In genomic region chr13:111204438-111205177, GRCh38 we compare ENCODE assay signal across 8 cellular contexts.
DNase-seq lines count a peak whose midpoint lies in the region; ATAC-seq and TF ChIP-seq lines count a peak whose summit lies in the region.

No MANE protein-coding gene starts in this region.

- H3K36me3 ChIP-seq in uterus = no peaks in the 10 kb centered on the region

- H3K4me3 Mint-ChIP-seq in activated CD4-positive, alpha-beta memory T cell treated with anti-CD3 and anti-CD28 coated beads, Interleukin-2, amount 10 ng/mL, durations not matched to agents 7 days and 5 days = no peak overlapping the region

- peaks cover 39% of the 10 kb centered on the region for H3K4me1 Mint-ChIP-seq in activated CD4-positive, alpha-beta memory T cell treated with anti-CD3 and anti-CD28 coated beads, Interleukin-2, amount 10 ng/mL, durations not matched to agents 7 days and 5 days

- POLR2A ChIA-PET in activated CD4-positive, alpha-beta memory T cell treated with anti-CD3 and anti-CD28 coated beads, Interleukin-2, amount 10 ng/mL, durations not matched to agents 7 days and 5 days (lab: Charles Lee) = no interaction called here

- DNase-seq in Right ventricle myocardium inferior (ENCODE audit: missing footprints) (peak; percentile 85), cardiac septum (ENCODE audit: low spot score) (no peak), coronary artery (ENCODE audit: low spot score) (no peak), lung microvascular endothelial cell (ENCODE audit: low read depth in 2 of 2) (peak; percentile 54 to 58), uterus (peak; percentile 66 to 68), germinal center (ENCODE audit: low spot score) (no peak)
- DNase-seq in activated CD4-positive, alpha-beta memory T cell treated with anti-CD3 and anti-CD28 coated beads, Interleukin-2, amount 10 ng/mL, durations not matched to agents 7 days and 5 days = no peak
- DNase-seq in activated CD4-positive, alpha-beta T cell treated with anti-CD3 and anti-CD28 coated beads for 1 hour = no peak

- H3K4me1 ChIP-seq in uterus = peaks cover 7 to 15% of the 10 kb centered on the region in 2 donors

- peak; percentile 73 for ATAC-seq in Right ventricle myocardium inferior

- peaks cover 18% of the 10 kb centered on the region for H3K36me3 Mint-ChIP-seq in activated CD4-positive, alpha-beta memory T cell treated with anti-CD3 and anti-CD28 coated beads, Interleukin-2, amount 10 ng/mL, durations not matched to agents 7 days and 5 days (ENCODE audit: low read depth)

- H3K9me3 Mint-ChIP-seq in activated CD4-positive, alpha-beta memory T cell treated with anti-CD3 and anti-CD28 coated beads, Interleukin-2, amount 10 ng/mL, durations not matched to agents 7 days and 5 days = no peaks in the 10 kb centered on the region

- H3K27ac Mint-ChIP-seq in activated CD4-positive, alpha-beta memory T cell treated with anti-CD3 and anti-CD28 coated beads, Interleukin-2, amount 10 ng/mL, durations not matched to agents 7 days and 5 days = no peak overlapping the region

- intact Hi-C loops in Right ventricle myocardium inferior (cut with DNase I) (no loop called here), cardiac septum (cut with DNase I) (no loop called here), uterus (cut with DNase I; ENCODE audit: low total_unique reads) (no loop called here)

- H3K4me3 ChIP-seq in coronary artery (peak overlapping the region; percentile 56), uterus (no peak overlapping the region)

- H3K27ac ChIP-seq in coronary artery = peak overlapping the region; percentile 70 to 76
- H3K27ac ChIP-seq in uterus = peak overlapping the region; percentile 70 to 72

- H3K9me3 ChIP-seq in uterus = no peaks in the 10 kb centered on the region

- no peaks in the 10 kb centered on the region for H3K27me3 Mint-ChIP-seq in activated CD4-positive, alpha-beta memory T cell treated with anti-CD3 and anti-CD28 coated beads, Interleukin-2, amount 10 ng/mL, durations not matched to agents 7 days and 5 days

- no peaks in the 10 kb centered on the region for H3K27me3 ChIP-seq in uterus

- TF ChIP-seq CTCF in coronary artery (IDR thresholded peaks at IDR 0.05) (no peak), uterus (IDR thresholded peaks at IDR 0.05) (no peak)

- CTCF ChIA-PET in activated CD4-positive, alpha-beta memory T cell treated with anti-CD3 and anti-CD28 coated beads, Interleukin-2, amount 10 ng/mL, durations not matched to agents 7 days and 5 days (lab: Charles Lee) = no interaction called here

- no peak for TF ChIP-seq POLR2A in uterus (IDR thresholded peaks at IDR 0.05)

Comparison
In these comparisons a context has a peak if more than half of its experiments do, and no peak if none do; other contexts are left out.
1. DNase-seq: peak in Right ventricle myocardium inferior (single experiment), lung microvascular endothelial cell (2 of 2) and uterus (2 of 2); none in cardiac septum (single experiment), coronary artery (single experiment), germinal center (single experiment), activated CD4-positive, alpha-beta memory T cell treated with anti-CD3 and anti-CD28 coated beads, Interleukin-2, amount 10 ng/mL, durations not matched to agents 7 days and 5 days (single experiment) and activated CD4-positive, alpha-beta T cell treated with anti-CD3 and anti-CD28 coated beads for 1 hour (single experiment).